ENCODE assay signal across 18 cellular contexts in the genomic region with DNA sequence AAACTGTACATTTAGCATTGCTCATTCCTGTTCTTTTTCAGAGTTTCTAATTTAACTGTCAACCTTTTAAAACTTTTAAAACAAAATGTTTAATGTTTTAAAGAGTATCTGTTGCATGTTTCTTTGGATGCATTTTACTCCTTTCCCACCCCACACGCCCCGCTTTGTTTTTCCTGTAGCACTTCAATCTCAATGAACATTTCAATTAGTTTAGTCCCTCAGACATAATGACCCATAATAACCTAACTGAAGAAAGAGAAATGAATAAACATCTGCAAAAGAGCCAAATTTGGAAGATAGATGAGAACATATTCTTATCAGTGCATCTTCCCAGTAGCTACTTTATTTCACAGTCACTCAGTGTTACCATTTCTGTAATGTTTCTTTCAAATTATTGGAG. TPM values are rescaled to one million over a fixed set of nuclear protein-coding genes. Genes with fewer than 3 reads are reported as not detected.
A peak's percentile ranks its signal among the peaks of the same experiment; 100 is the strongest.
DNase-seq lines count a peak whose midpoint lies in the region; ATAC-seq lines count a peak whose summit lies in the region.
"Had no signal": no experiment of that assay in that cellular context is flagged by ENCODE, and none has a peak within 500 bp of the region (broad histone marks: within the 10 kb centered on the region; RNA-seq: fewer than 3 reads in every experiment).

No MANE protein-coding gene starts in this region.

- ATAC-seq in GM18861 (IDR thresholded peaks at IDR 0.05; ENCODE audit: unreplicated experiment): no peak
- ATAC-seq: GM23338, K562 had no signal

- DNase-seq in COLO829 (ENCODE audit: low spot score): peak; percentile 23
- peak; percentile 49 for DNase-seq in SK-MEL-5 (ENCODE audit: low read depth, low spot score)
- peak; percentile 54 for DNase-seq in globus pallidus (ENCODE audit: low spot score)
- DNase-seq in pons (ENCODE audit: low spot score): peak; percentile 71
- no peak for DNase-seq in mucosa of gallbladder (ENCODE audit: low spot score)
- DNase-seq in DMS153 treated with DMSO at 0.1 percent for 48 hours (lab: John Stamatoyannopoulos, UW; ENCODE audit: unreplicated experiment): no peak
- DNase-seq in 8988T: no peak
- DNase-seq: Caco-2, NCI-H1048, NCI-H1930, NCI-H510A, NCI-H82, SIG-M5 had no signal

- in situ Hi-C loops in SK-MEL-5 (cut with HindIII; ENCODE audit: low pct_unique_long_range_greater_than_20kb, low sequenced_read_pairs): no loop called here

RNA-seq across cellular contexts. Expression of gene PCDH10, which starts 7.5 kb away (rescaled TPM):
- total RNA-seq in SK-MEL-5 (2014; rRNA removed; shearing (Covaris generic)): 0.08 and 0.29 TPM in 2 replicates
- 0.50 and 1.4 TPM in 2 replicates for polyA plus RNA-seq in SK-MEL-5 (2015; cell fraction: cytosol; rRNA removed)
- polyA plus RNA-seq in SK-MEL-5 (2015; cell fraction: nucleus; rRNA removed): 0.04 and 1.8 TPM in 2 replicates
- 1.0 TPM for total RNA-seq in mucosa of gallbladder
- total RNA-seq: Caco-2, OCI-LY7 had no signal
- polyA plus RNA-seq: CD14-positive monocyte had no signal

Comparison
In these comparisons a context has a peak if more than half of its experiments do, and no peak if none do; other contexts are left out.
1. DNase-seq: peak in COLO829 (single experiment), SK-MEL-5 (single experiment), globus pallidus (single experiment) and pons (single experiment); none in mucosa of gallbladder (single experiment), DMS153 treated with DMSO at 0.1 percent for 48 hours (single experiment) and 8988T (single experiment).